9 cellular contexts compared by ENCODE assay signal in genomic region chr12:9244894-9245293, GRCh38. TPM values are rescaled to one million over a fixed set of nuclear protein-coding genes. Genes with fewer than 3 reads are reported as not detected.
DNase-seq lines count a peak whose midpoint lies in the region; ATAC-seq and TF ChIP-seq lines count a peak whose summit lies in the region.
"Had no signal": no experiment of that assay in that cellular context is flagged by ENCODE, and none has a peak within 500 bp of the region (broad histone marks: within the 10 kb centered on the region; RNA-seq: fewer than 3 reads in every experiment).

No MANE protein-coding gene starts in this region.

- peaks cover 2% of the 10 kb centered on the region for H3K9me3 Mint-ChIP-seq in activated CD4-positive, alpha-beta T cell treated with anti-CD3 and anti-CD28 coated beads, Interleukin-2, amount 10 ng/mL, durations not matched to agents 7 days and 5 days
- H3K9me3 Mint-ChIP-seq: central memory CD8-positive, alpha-beta T cell had no signal

- WGBS in liver = 47% methylated on average over 6 of the region's 6 CpGs

- no peak overlapping the region for H3K27ac Mint-ChIP-seq in activated CD4-positive, alpha-beta T cell treated with anti-CD3 and anti-CD28 coated beads, Interleukin-2, amount 10 ng/mL, durations not matched to agents 7 days and 5 days

- H3K9ac ChIP-seq in liver (ENCODE audit: low read depth in 1 of 2, low read length in 2 of 2) = no peak overlapping the region

- DNase-seq in GM06990 (ENCODE audit: extremely low read depth, insufficient read length) (peak; percentile 26), NCI-H2171 (lab: John Stamatoyannopoulos, UW) (no peak), KG1 (lab: John Stamatoyannopoulos, UW) (no peak)
- DNase-seq in activated CD4-positive, alpha-beta T cell treated with anti-CD3 and anti-CD28 coated beads, Interleukin-2, amount 10 ng/mL, durations not matched to agents 7 days and 5 days = peak; percentile 14

- no peak for TF ChIP-seq RAD21 in liver (IDR thresholded peaks at IDR 0.05)

- no peaks in the 10 kb centered on the region for H3K9me3 ChIP-seq in liver (ENCODE audit: control insufficient read depth in 4 of 4, low read length in 3 of 4)

- H3K4me3 ChIP-seq in GM06990 (replicated peaks; ENCODE audit: low read depth, low read length) (no peak overlapping the region), liver (ENCODE audit: low read depth in 1 of 3, low read length in 3 of 3) (no peak overlapping the region)

- H3K27ac ChIP-seq in liver (ENCODE audit: low read depth in 1 of 2, low read length in 2 of 2) = peak overlapping the region; percentile 21 to 77

- H3K27me3 ChIP-seq in GM06990 (replicated peaks; ENCODE audit: control insufficient read depth, insufficient read depth, low read length) (no peaks in the 10 kb centered on the region), liver (ENCODE audit: control insufficient read depth in 4 of 4, insufficient read depth in 4 of 4, low read length in 3 of 4) (no peaks in the 10 kb centered on the region)

- H3K36me3 Mint-ChIP-seq in activated CD4-positive, alpha-beta T cell treated with anti-CD3 and anti-CD28 coated beads, Interleukin-2, amount 10 ng/mL, durations not matched to agents 7 days and 5 days (ENCODE audit: low read depth) = peaks cover under 1% of the 10 kb centered on the region

- CTCF ChIA-PET in activated CD4-positive, alpha-beta T cell treated with anti-CD3 and anti-CD28 coated beads, Interleukin-2, amount 10 ng/mL, durations not matched to agents 7 days and 5 days (lab: Charles Lee) = no interaction called here

- H3K4me3 Mint-ChIP-seq in activated CD4-positive, alpha-beta T cell treated with anti-CD3 and anti-CD28 coated beads, Interleukin-2, amount 10 ng/mL, durations not matched to agents 7 days and 5 days = no peak overlapping the region
- H3K4me3 Mint-ChIP-seq: central memory CD8-positive, alpha-beta T cell had no signal

- no peak for TF ChIP-seq CTCF in GM06990 (IDR thresholded peaks at IDR 0.05; ENCODE audit: insufficient read depth, low read length, poor library complexity, severe bottlenecking)
- TF ChIP-seq CTCF in liver (IDR thresholded peaks at IDR 0.05; ENCODE audit: low read depth, low read length, missing input control) = no peak

- POLR2A ChIA-PET in activated CD4-positive, alpha-beta T cell treated with anti-CD3 and anti-CD28 coated beads, Interleukin-2, amount 10 ng/mL, durations not matched to agents 7 days and 5 days (lab: Charles Lee) = no interaction called here

- H3K36me3 ChIP-seq in GM06990 (ENCODE audit: control insufficient read depth, insufficient read depth, low read length) = no peaks in the 10 kb centered on the region
- no peaks in the 10 kb centered on the region for H3K36me3 ChIP-seq in liver (ENCODE audit: control insufficient read depth in 4 of 4, insufficient read depth in 3 of 4, low read depth in 1 of 4, low read length in 3 of 4)

- ATAC-seq in GM21723 (IDR thresholded peaks at IDR 0.05; ENCODE audit: unreplicated experiment) = peak; percentile 82
- ATAC-seq in GM21423 (IDR thresholded peaks at IDR 0.05; ENCODE audit: unreplicated experiment) = no peak
- no peak for ATAC-seq in SK-N-SH treated with all-trans-retinoic acid at 6 μM for 48 hours

- H3K4me1 ChIP-seq in liver (ENCODE audit: control insufficient read depth in 4 of 4, insufficient read depth in 4 of 4, low read length in 3 of 4) = peaks cover 2 to 13% (median 6%) of the 10 kb centered on the region in 4 donors

- H3K27me3 Mint-ChIP-seq in activated CD4-positive, alpha-beta T cell treated with anti-CD3 and anti-CD28 coated beads, Interleukin-2, amount 10 ng/mL, durations not matched to agents 7 days and 5 days = peaks cover 8% of the 10 kb centered on the region
- H3K27me3 Mint-ChIP-seq: central memory CD8-positive, alpha-beta T cell had no signal

- H3K4me1 Mint-ChIP-seq in activated CD4-positive, alpha-beta T cell treated with anti-CD3 and anti-CD28 coated beads, Interleukin-2, amount 10 ng/mL, durations not matched to agents 7 days and 5 days = peaks cover 25% of the 10 kb centered on the region

TF ChIP-seq in liver, 16 proteins besides CTCF, POLR2A, EP300 and RAD21:
- TF ChIP-seq, protein P1, sequence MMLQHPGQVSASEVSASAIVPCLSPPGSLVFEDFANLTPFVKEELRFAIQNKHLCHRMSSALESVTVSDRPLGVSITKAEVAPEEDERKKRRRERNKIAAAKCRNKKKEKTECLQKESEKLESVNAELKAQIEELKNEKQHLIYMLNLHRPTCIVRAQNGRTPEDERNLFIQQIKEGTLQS (IDR thresholded peaks at IDR 0.05) = no peak
- TF ChIP-seq GABPA (IDR thresholded peaks at IDR 0.05 in 1 of 2, conservative IDR thresholded peaks at IDR 0.05 in 1 of 2) = no peak
- peak; percentile 61 for TF ChIP-seq YY1 (IDR thresholded peaks at IDR 0.05)
- TF ChIP-seq HNF4A (conservative IDR thresholded peaks at IDR 0.05) = peak in 1 of 2 donors; percentile 29
- TF ChIP-seq MAX (IDR thresholded peaks at IDR 0.05) = peak; percentile 35

TF ChIP-seq in SK-N-SH treated with all-trans-retinoic acid at 6 μM for 48 hours, 23 proteins besides CTCF, POLR2A, EP300 and RAD21:
- TF ChIP-seq PPARA (CRISPR knock-in tag; IDR thresholded peaks at IDR 0.05; ENCODE audit: borderline replicate concordance) (no peak), ESRRG (CRISPR knock-in tag; IDR thresholded peaks at IDR 0.05) (no peak), OSR1 (CRISPR knock-in tag; IDR thresholded peaks at IDR 0.05) (no peak), ZNF70 (CRISPR knock-in tag; IDR thresholded peaks at IDR 0.05) (no peak), POU6F1 (CRISPR knock-in tag; IDR thresholded peaks at IDR 0.05; ENCODE audit: borderline replicate concordance, low read depth) (no peak), ARNTL (CRISPR knock-in tag; IDR thresholded peaks at IDR 0.05; ENCODE audit: borderline replicate concordance, low read depth) (no peak), ISL1 (CRISPR knock-in tag; IDR thresholded peaks at IDR 0.05) (no peak), ZFP3 (CRISPR knock-in tag; IDR thresholded peaks at IDR 0.05) (no peak), ZC3H10 (CRISPR knock-in tag; IDR thresholded peaks at IDR 0.05) (no peak), ZNF565 (CRISPR knock-in tag; conservative IDR thresholded peaks at IDR 0.05; ENCODE audit: low read depth) (no peak), BACH2 (CRISPR knock-in tag; IDR thresholded peaks at IDR 0.05; ENCODE audit: borderline replicate concordance) (no peak)

RNA-seq across cellular contexts. Expression of gene PZP, which starts 36.7 kb away (rescaled TPM):
- not detected for total RNA-seq in activated CD4-positive, alpha-beta T cell treated with anti-CD3 and anti-CD28 coated beads, Interleukin-2, amount 10 ng/mL, durations not matched to agents 7 days and 5 days
- 10 to 100 TPM in 1 of 2 donors, under 1 TPM in 1; 0.05 to 18.7 TPM for total RNA-seq in liver
- 1 to 10 TPM; 2.6 to 2.9 TPM for polyA plus RNA-seq in liver

Comparison
In these comparisons a context has a peak if more than half of its experiments do, and no peak if none do; other contexts are left out.
1. DNase-seq: peak in GM06990 (single experiment) and activated CD4-positive, alpha-beta T cell treated with anti-CD3 and anti-CD28 coated beads, Interleukin-2, amount 10 ng/mL, durations not matched to agents 7 days and 5 days (single experiment); none in NCI-H2171 (single experiment) and KG1 (single experiment).